In genomic region chr3:165519687-165520086, GRCh38 we compare ENCODE assay signal across 8 cellular contexts.
"Had no signal": no experiment of that assay in that cellular context is flagged by ENCODE, and none has a peak within 500 bp of the region (broad histone marks: within the 10 kb centered on the region; RNA-seq: fewer than 3 reads in every experiment).

No MANE protein-coding gene starts in this region.

- DNase-seq: GDM1, GF-D8 had no signal

- H3K4me3 ChIP-seq: GM12878 had no signal

- ATAC-seq: GM12878 had no signal

- FAIRE-seq: G401.6, GM12878, GM12891, GM12892, GM18507, GM19239 had no signal
